Comparison of ENCODE assay signal across 14 cellular contexts in the genomic region with DNA sequence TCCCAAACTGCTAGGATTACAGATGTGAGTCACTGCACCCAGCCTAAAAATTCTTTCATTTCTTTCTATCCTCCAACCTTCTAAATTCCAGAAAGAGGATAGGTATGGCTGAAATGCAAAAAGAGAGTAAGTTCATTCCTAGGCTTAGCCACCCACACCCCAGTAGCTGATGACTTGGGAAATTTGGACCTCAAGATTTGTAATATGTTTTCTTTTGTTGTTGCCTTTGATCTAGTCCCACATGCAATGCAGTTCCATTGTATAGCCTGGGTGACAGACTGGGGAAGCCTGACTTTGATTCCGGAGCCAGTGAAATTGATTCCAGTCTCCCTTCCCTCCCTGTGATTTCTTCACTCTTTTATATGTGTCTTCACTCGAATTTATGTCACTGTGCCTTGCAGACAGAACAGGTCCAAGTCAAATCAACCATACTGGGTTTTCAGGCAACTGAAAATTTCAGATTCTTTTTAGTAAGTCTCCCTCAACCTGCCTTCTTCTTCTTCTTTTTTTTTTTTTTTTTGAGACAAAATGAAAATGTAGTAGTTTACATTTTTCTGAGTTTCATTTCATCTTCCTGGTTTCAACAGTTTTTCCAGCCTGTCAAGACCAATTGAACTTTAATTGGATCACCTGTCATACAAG.
DNase-seq lines count a peak whose midpoint lies in the region; ATAC-seq lines count a peak whose summit lies in the region.
"Had no signal": no experiment of that assay in that cellular context is flagged by ENCODE, and none has a peak within 500 bp of the region (broad histone marks: within the 10 kb centered on the region; RNA-seq: fewer than 3 reads in every experiment).

No MANE protein-coding gene starts in this region.

- no peak overlapping the region for H3K27ac ChIP-seq in mesenchymal stem cell (ENCODE audit: low read length, poor library complexity, severe bottlenecking)
- H3K27ac ChIP-seq: tibial artery had no signal

- H3K4me2 ChIP-seq in mesenchymal stem cell (ENCODE audit: low read length, poor library complexity, severe bottlenecking): no peak overlapping the region

- H3K27me3 ChIP-seq in mesenchymal stem cell (ENCODE audit: control insufficient read depth in 1 of 2, insufficient read depth in 1 of 2, low read length in 2 of 2): no peaks in the 10 kb centered on the region
- H3K27me3 ChIP-seq: tibial artery had no signal

- H3K23ac ChIP-seq in mesenchymal stem cell (ENCODE audit: low read length in 2 of 2): no peak overlapping the region

- no peak overlapping the region for H2AFZ ChIP-seq in mesenchymal stem cell (ENCODE audit: low read depth, low read length)

- no peak overlapping the region for H2BK12ac ChIP-seq in mesenchymal stem cell (ENCODE audit: low read length in 2 of 2)

- peaks cover 53% of the 10 kb centered on the region for H3K4me1 Mint-ChIP-seq in activated CD4-positive, alpha-beta T cell treated with anti-CD3 and anti-CD28 coated beads, Interleukin-2, amount 10 ng/mL, durations not matched to agents 24 days and 14 days
- H3K4me1 Mint-ChIP-seq in central memory CD8-positive, alpha-beta T cell: peaks cover 10% of the 10 kb centered on the region

- DNase-seq in activated CD4-positive, alpha-beta T cell treated with anti-CD3 and anti-CD28 coated beads, Interleukin-2, amount 10 ng/mL, durations not matched to agents 24 days and 14 days: no peak
- DNase-seq in activated CD4-positive, alpha-beta T cell treated with anti-CD3 and anti-CD28 coated beads, Interleukin-2, amount 50 U/mL, for 48 hours: no peak
- DNase-seq in HT-29 (ENCODE audit: low spot score) (peak; percentile 20), renal cortical epithelial cell (ENCODE audit: low read depth) (peak; percentile 2), occipital lobe (lab: John Stamatoyannopoulos, UW) (no peak), mesenchymal stem cell (no peak)
- DNase-seq in central memory CD8-positive, alpha-beta T cell (ENCODE audit: low spot score in 2 of 2): no peak
- DNase-seq: DMS79, Kasumi-1, NCI-H2029, NCI-H774, tibial artery had no signal

- H3K27me3 Mint-ChIP-seq in activated CD4-positive, alpha-beta T cell treated with anti-CD3 and anti-CD28 coated beads, Interleukin-2, amount 10 ng/mL, durations not matched to agents 24 days and 14 days: no peaks in the 10 kb centered on the region
- H3K27me3 Mint-ChIP-seq in central memory CD8-positive, alpha-beta T cell: peaks cover 8% of the 10 kb centered on the region

- no peak overlapping the region for H4K91ac ChIP-seq in mesenchymal stem cell (ENCODE audit: low read length)

- no peak for ATAC-seq in central memory CD8-positive, alpha-beta T cell (replicated peaks; ENCODE audit: extremely low read depth, poor library complexity, severe bottlenecking)
- ATAC-seq in GM18517 (IDR thresholded peaks at IDR 0.05; ENCODE audit: unreplicated experiment): no peak

- H3K4ac ChIP-seq in mesenchymal stem cell (ENCODE audit: low read depth in 1 of 2, low read length in 2 of 2): no peak overlapping the region

- H3K4me1 ChIP-seq in mesenchymal stem cell (ENCODE audit: control insufficient read depth, insufficient read depth, low read depth, low read length): peaks cover 13% of the 10 kb centered on the region

- H3K36me3 Mint-ChIP-seq in activated CD4-positive, alpha-beta T cell treated with anti-CD3 and anti-CD28 coated beads, Interleukin-2, amount 10 ng/mL, durations not matched to agents 24 days and 14 days (ENCODE audit: low read depth): peaks cover 20% of the 10 kb centered on the region
- no peaks in the 10 kb centered on the region for H3K36me3 Mint-ChIP-seq in central memory CD8-positive, alpha-beta T cell (ENCODE audit: insufficient read depth)

- H2BK15ac ChIP-seq in mesenchymal stem cell (ENCODE audit: low read depth, poor library complexity, severe bottlenecking): no peak overlapping the region

- no peaks in the 10 kb centered on the region for H3K79me1 ChIP-seq in mesenchymal stem cell (replicated peaks; ENCODE audit: low read length, poor library complexity, severe bottlenecking)

- H3K36me3 ChIP-seq in mesenchymal stem cell (ENCODE audit: control insufficient read depth in 1 of 2, insufficient read depth in 2 of 2, low read depth in 1 of 2, low read length in 2 of 2): no peaks in the 10 kb centered on the region
- H3K36me3 ChIP-seq: tibial artery had no signal

- H3K9me3 ChIP-seq in mesenchymal stem cell (ENCODE audit: control insufficient read depth, low read length): no peaks in the 10 kb centered on the region
- H3K9me3 ChIP-seq: tibial artery had no signal

- H2BK5ac ChIP-seq in mesenchymal stem cell (ENCODE audit: low read depth, low read length, poor library complexity, severe bottlenecking): no peak overlapping the region

- no peak overlapping the region for H3K18ac ChIP-seq in mesenchymal stem cell (ENCODE audit: low read depth in 1 of 2, low read length in 2 of 2)

- H2BK120ac ChIP-seq in mesenchymal stem cell (ENCODE audit: low read depth, low read length): no peak overlapping the region

- WGBS in mesenchymal stem cell: 63% methylated on average over 2 of the region's 2 CpGs

- H3K4me3 ChIP-seq in mesenchymal stem cell (ENCODE audit: insufficient read depth in 1 of 2, low read depth in 1 of 2, low read length in 2 of 2): no peak overlapping the region
- H3K4me3 ChIP-seq: tibial artery had no signal

- no peak overlapping the region for H4K8ac ChIP-seq in mesenchymal stem cell (ENCODE audit: low read length)

- peak overlapping the region; percentile 56 for H3K4me3 Mint-ChIP-seq in activated CD4-positive, alpha-beta T cell treated with anti-CD3 and anti-CD28 coated beads, Interleukin-2, amount 10 ng/mL, durations not matched to agents 24 days and 14 days
- no peak overlapping the region for H3K4me3 Mint-ChIP-seq in central memory CD8-positive, alpha-beta T cell
- H3K4me3 Mint-ChIP-seq: neural crest cell had no signal

- peak overlapping the region; percentile 98 for H3K27ac Mint-ChIP-seq in activated CD4-positive, alpha-beta T cell treated with anti-CD3 and anti-CD28 coated beads, Interleukin-2, amount 10 ng/mL, durations not matched to agents 24 days and 14 days
- H3K27ac Mint-ChIP-seq in central memory CD8-positive, alpha-beta T cell (ENCODE audit: low read depth): peak overlapping the region; percentile 52

- intact Hi-C loops in activated CD4-positive, alpha-beta T cell treated with anti-CD3 and anti-CD28 coated beads, Interleukin-2, amount 10 ng/mL, durations not matched to agents 24 days and 14 days (cut with micrococcal nuclease): loop anchor here (1.0 to 2.0 kb wide), 7 partner anchors 14 to 174 kb away; no protein-coding TSS in a partner anchor

- peaks cover 29% of the 10 kb centered on the region for H3K9me3 Mint-ChIP-seq in activated CD4-positive, alpha-beta T cell treated with anti-CD3 and anti-CD28 coated beads, Interleukin-2, amount 10 ng/mL, durations not matched to agents 24 days and 14 days
- H3K9me3 Mint-ChIP-seq in central memory CD8-positive, alpha-beta T cell: no peaks in the 10 kb centered on the region

- H2AK5ac ChIP-seq in mesenchymal stem cell (ENCODE audit: low read length, severe bottlenecking): no peak overlapping the region

- H3K14ac ChIP-seq in mesenchymal stem cell (ENCODE audit: low read length in 2 of 2): no peak overlapping the region

- no peak overlapping the region for H3K9ac ChIP-seq in mesenchymal stem cell (ENCODE audit: low read length)

Comparison
In these comparisons a context has a peak if more than half of its experiments do, and no peak if none do; other contexts are left out.
1. DNase-seq: peak in HT-29 (single experiment) and renal cortical epithelial cell (single experiment); none in activated CD4-positive, alpha-beta T cell treated with anti-CD3 and anti-CD28 coated beads, Interleukin-2, amount 10 ng/mL, durations not matched to agents 24 days and 14 days (single experiment), activated CD4-positive, alpha-beta T cell treated with anti-CD3 and anti-CD28 coated beads, Interleukin-2, amount 50 U/mL, for 48 hours (0 of 2), central memory CD8-positive, alpha-beta T cell (0 of 2), occipital lobe (single experiment) and mesenchymal stem cell (single experiment).